ENCODE assay signal across 12 cellular contexts in the genomic region with DNA sequence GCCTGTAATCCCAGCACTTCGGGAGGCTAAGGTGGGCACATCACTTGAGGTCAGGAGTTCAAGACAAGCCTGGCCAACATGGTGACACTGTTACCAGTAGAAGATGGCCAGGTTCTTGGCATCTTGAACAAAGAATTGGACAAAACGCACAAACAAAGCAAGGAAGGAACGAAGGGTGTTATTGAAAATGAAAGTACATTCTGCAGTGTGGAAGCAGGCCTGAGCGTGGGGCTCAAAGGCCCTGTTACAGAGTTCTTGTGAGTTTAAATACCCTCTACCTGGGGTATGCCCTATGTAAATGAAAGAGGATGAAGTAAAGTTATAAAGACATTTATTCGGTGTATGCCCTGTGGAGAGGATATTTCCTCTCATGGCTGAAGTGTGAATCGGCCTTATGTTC. TPM values are rescaled to one million over a fixed set of nuclear protein-coding genes. Genes with fewer than 3 reads are reported as not detected.
A peak's percentile ranks its signal among the peaks of the same experiment; 100 is the strongest.
DNase-seq lines count a peak whose midpoint lies in the region; ATAC-seq and TF ChIP-seq lines count a peak whose summit lies in the region.
"Had no signal": no experiment of that assay in that cellular context is flagged by ENCODE, and none has a peak within 500 bp of the region (broad histone marks: within the 10 kb centered on the region; RNA-seq: fewer than 3 reads in every experiment).

No MANE protein-coding gene starts in this region.

- peaks cover 3% of the 10 kb centered on the region for H3K4me1 ChIP-seq in mesenchymal stem cell (ENCODE audit: control insufficient read depth, insufficient read depth, low read depth, low read length)
- H3K4me1 ChIP-seq in vagina: peaks cover 26% of the 10 kb centered on the region

- H3K27me3 Mint-ChIP-seq in stimulated activated naive CD8-positive, alpha-beta T cell treated with anti-CD3 and anti-CD28 coated beads, Interleukin-15, Interleukin-2, amounts not matched to agents 100 ng/mL and 50 ng/mL, for 24 hours: no peaks in the 10 kb centered on the region

- no peak overlapping the region for H4K91ac ChIP-seq in mesenchymal stem cell (ENCODE audit: low read length)

- no peaks in the 10 kb centered on the region for H3K9me3 ChIP-seq in mesenchymal stem cell (ENCODE audit: control insufficient read depth, low read length)
- no peaks in the 10 kb centered on the region for H3K9me3 ChIP-seq in vagina
- H3K9me3 ChIP-seq: Peyer's patch had no signal

- H2AK5ac ChIP-seq in mesenchymal stem cell (ENCODE audit: low read length, severe bottlenecking): no peak overlapping the region

- no peak overlapping the region for H2BK120ac ChIP-seq in mesenchymal stem cell (ENCODE audit: low read depth, low read length)

- H2AFZ ChIP-seq in mesenchymal stem cell (ENCODE audit: low read depth, low read length): no peak overlapping the region

- H3K4me2 ChIP-seq in mesenchymal stem cell (ENCODE audit: low read length, poor library complexity, severe bottlenecking): no peak overlapping the region

- H3K4me3 ChIP-seq in mesenchymal stem cell (ENCODE audit: insufficient read depth in 1 of 2, low read depth in 1 of 2, low read length in 2 of 2) (peak overlapping the region in 1 of 2 experiments; percentile 68), vagina (peak overlapping the region in 1 of 2 donors; percentile 16)

- no peak overlapping the region for H3K18ac ChIP-seq in mesenchymal stem cell (ENCODE audit: low read depth in 1 of 2, low read length in 2 of 2)

- H3K36me3 Mint-ChIP-seq in stimulated activated naive CD8-positive, alpha-beta T cell treated with anti-CD3 and anti-CD28 coated beads, Interleukin-15, Interleukin-2, amounts not matched to agents 100 ng/mL and 50 ng/mL, for 24 hours (ENCODE audit: low read depth): no peaks in the 10 kb centered on the region
- peaks cover 0 to 6% of the 10 kb centered on the region in 2 donors for H3K36me3 Mint-ChIP-seq in activated naive CD4-positive, alpha-beta T cell treated with anti-CD3 and anti-CD28 coated beads, Interleukin-2, amount 50 U/mL, for 72 hours

- peak overlapping the region; percentile 88 for H3K9ac ChIP-seq in mesenchymal stem cell (ENCODE audit: low read length)

- no peak overlapping the region for H3K14ac ChIP-seq in mesenchymal stem cell (ENCODE audit: low read length in 2 of 2)

- H2BK12ac ChIP-seq in mesenchymal stem cell (ENCODE audit: low read length in 2 of 2): no peak overlapping the region

- H3K9me3 Mint-ChIP-seq in stimulated activated naive CD8-positive, alpha-beta T cell treated with anti-CD3 and anti-CD28 coated beads, Interleukin-15, Interleukin-2, amounts not matched to agents 100 ng/mL and 50 ng/mL, for 24 hours: no peaks in the 10 kb centered on the region
- H3K9me3 Mint-ChIP-seq in activated naive CD4-positive, alpha-beta T cell treated with anti-CD3 and anti-CD28 coated beads, Interleukin-2, amount 50 U/mL, for 72 hours: no peaks in the 10 kb centered on the region
- H3K9me3 Mint-ChIP-seq: nephron had no signal

- peaks cover 35% of the 10 kb centered on the region for H3K4me1 Mint-ChIP-seq in stimulated activated naive CD8-positive, alpha-beta T cell treated with anti-CD3 and anti-CD28 coated beads, Interleukin-15, Interleukin-2, amounts not matched to agents 100 ng/mL and 50 ng/mL, for 24 hours (ENCODE audit: low read depth)

- no peak overlapping the region for H3K23ac ChIP-seq in mesenchymal stem cell (ENCODE audit: low read length in 2 of 2)

- H3K36me3 ChIP-seq in mesenchymal stem cell (ENCODE audit: control insufficient read depth in 1 of 2, insufficient read depth in 2 of 2, low read depth in 1 of 2, low read length in 2 of 2) (peaks cover 0 to 5% of the 10 kb centered on the region in 2 experiments), vagina (no peaks in the 10 kb centered on the region)
- H3K36me3 ChIP-seq: Peyer's patch had no signal

- no peaks in the 10 kb centered on the region for H3K27me3 ChIP-seq in mesenchymal stem cell (ENCODE audit: control insufficient read depth in 1 of 2, insufficient read depth in 1 of 2, low read length in 2 of 2)
- H3K27me3 ChIP-seq in vagina: no peaks in the 10 kb centered on the region
- H3K27me3 ChIP-seq: Peyer's patch had no signal

- H2BK5ac ChIP-seq in mesenchymal stem cell (ENCODE audit: low read depth, low read length, poor library complexity, severe bottlenecking): no peak overlapping the region

- intact Hi-C loops in vagina (cut with DNase I): no loop called here

- H4K8ac ChIP-seq in mesenchymal stem cell (ENCODE audit: low read length): no peak overlapping the region

- H3K27ac ChIP-seq in mesenchymal stem cell (ENCODE audit: low read length, poor library complexity, severe bottlenecking) (no peak overlapping the region), vagina (peak overlapping the region; percentile 61)

- H2BK15ac ChIP-seq in mesenchymal stem cell (ENCODE audit: low read depth, poor library complexity, severe bottlenecking): no peak overlapping the region

- H3K27ac Mint-ChIP-seq in stimulated activated naive CD8-positive, alpha-beta T cell treated with anti-CD3 and anti-CD28 coated beads, Interleukin-15, Interleukin-2, amounts not matched to agents 100 ng/mL and 50 ng/mL, for 24 hours: peak overlapping the region; percentile 80
- peak overlapping the region; percentile 83 to 94 for H3K27ac Mint-ChIP-seq in activated naive CD4-positive, alpha-beta T cell treated with anti-CD3 and anti-CD28 coated beads, Interleukin-2, amount 50 U/mL, for 72 hours

- no peak for TF ChIP-seq CTCF in vagina (IDR thresholded peaks at IDR 0.05)

- DNase-seq in stimulated activated naive CD8-positive, alpha-beta T cell treated with anti-CD3 and anti-CD28 coated beads, Interleukin-15, Interleukin-2, amounts not matched to agents 100 U/mL and 50 U/mL, for 24 hours: no peak
- no peak for DNase-seq in activated naive CD4-positive, alpha-beta T cell treated with anti-CD3 and anti-CD28 coated beads, Interleukin-2, amount 50 U/mL, for 72 hours (ENCODE audit: low spot score in 2 of 2)
- DNase-seq in mesenchymal stem cell: no peak
- no peak for DNase-seq in vagina (ENCODE audit: extremely low spot score in 2 of 2)
- DNase-seq in medulla oblongata (ENCODE audit: extremely low spot score): no peak
- DNase-seq in NCI-H2171 (lab: John Stamatoyannopoulos, UW): no peak
- DNase-seq: cerebellar nuclear complex, NCI-H2227 treated with DMSO at 0.1 percent for 48 hours, Peyer's patch had no signal

- ATAC-seq in stimulated activated naive CD8-positive, alpha-beta T cell treated with anti-CD3 and anti-CD28 coated beads, Interleukin-15, Interleukin-2, amounts not matched to agents 100 U/mL and 50 U/mL, for 24 hours: no peak
- no peak for ATAC-seq in activated naive CD4-positive, alpha-beta T cell treated with anti-CD3 and anti-CD28 coated beads, Interleukin-2, amount 50 U/mL, for 72 hours
- no peak for ATAC-seq in GM19463 (IDR thresholded peaks at IDR 0.05; ENCODE audit: unreplicated experiment)

- no peak for TF ChIP-seq POLR2A in vagina (IDR thresholded peaks at IDR 0.05)

- H3K4me3 Mint-ChIP-seq in stimulated activated naive CD8-positive, alpha-beta T cell treated with anti-CD3 and anti-CD28 coated beads, Interleukin-15, Interleukin-2, amounts not matched to agents 100 ng/mL and 50 ng/mL, for 24 hours: peak overlapping the region; percentile 68
- H3K4me3 Mint-ChIP-seq: nephron had no signal

- H3K79me1 ChIP-seq in mesenchymal stem cell (replicated peaks; ENCODE audit: low read length, poor library complexity, severe bottlenecking): no peaks in the 10 kb centered on the region

- no peak overlapping the region for H3K4ac ChIP-seq in mesenchymal stem cell (ENCODE audit: low read depth in 1 of 2, low read length in 2 of 2)

- WGBS in mesenchymal stem cell: 98% methylated on average over 6 of the region's 6 CpGs

RNA-seq across cellular contexts. Expression of a gene that starts 20.8 kb away (rescaled TPM):
- 10 to 100 TPM; 43.5 to 51.0 TPM for total RNA-seq in activated naive CD4-positive, alpha-beta T cell treated with anti-CD3 and anti-CD28 coated beads, Interleukin-2, amount 50 U/mL, for 72 hours
- 16.3 TPM for polyA plus RNA-seq in mesenchymal stem cell (2013, experiment 1 of 2)
- polyA plus RNA-seq in mesenchymal stem cell (2013, experiment 2 of 2): 16.3 TPM
- 72.4 TPM for total RNA-seq in vagina
